22 cellular contexts compared by ENCODE assay signal in the genomic region with DNA sequence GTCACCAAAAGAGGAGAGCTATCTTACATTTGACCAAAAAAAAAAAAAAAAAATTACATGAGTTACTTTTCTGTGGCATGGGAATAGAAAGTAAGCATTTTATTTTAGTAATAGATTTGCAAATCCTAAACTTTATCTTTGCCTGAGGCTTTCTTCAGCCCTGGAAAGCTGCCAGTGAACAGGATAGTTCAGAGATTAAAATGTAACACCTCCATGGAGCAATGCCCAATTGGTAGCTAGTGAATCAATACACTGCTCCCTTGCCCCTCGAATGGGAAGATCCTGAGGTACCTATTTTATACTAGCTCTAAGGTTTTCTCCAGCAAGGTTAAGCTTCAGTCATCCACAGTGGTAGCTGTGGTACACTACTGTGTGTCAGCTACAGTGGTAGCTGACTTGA.
DNase-seq lines count a peak whose midpoint lies in the region; ATAC-seq and TF ChIP-seq lines count a peak whose summit lies in the region.
"Had no signal": no experiment of that assay in that cellular context is flagged by ENCODE, and none has a peak within 500 bp of the region (broad histone marks: within the 10 kb centered on the region; RNA-seq: fewer than 3 reads in every experiment).

No MANE protein-coding gene starts in this region.

- CTCF ChIA-PET in Calu3 (lab: Charles Lee), result interaction anchor here (0.5 to 1.1 kb wide), 7 partner anchors 12 to 804 kb away, joined by 3 to 7 read pairs (median 4); no protein-coding TSS in a partner anchor

- peaks cover 13% of the 10 kb centered on the region for H3K4me1 Mint-ChIP-seq in Calu3 (ENCODE audit: low read depth, unreplicated experiment)

- no peak for TF ChIP-seq CTCF in Calu3 (IDR thresholded peaks at IDR 0.05; ENCODE audit: unreplicated experiment)

- H3K36me3 Mint-ChIP-seq in Calu3 (ENCODE audit: insufficient read depth, unreplicated experiment), result no peaks in the 10 kb centered on the region

- no peak overlapping the region for H3K4me3 Mint-ChIP-seq in Calu3 (ENCODE audit: low read depth, unreplicated experiment)

- no peak for ATAC-seq in HG02981 (IDR thresholded peaks at IDR 0.05; ENCODE audit: unreplicated experiment)
- ATAC-seq: HCT116 had no signal

- H3K27me3 Mint-ChIP-seq in Calu3 (ENCODE audit: unreplicated experiment), result no peaks in the 10 kb centered on the region

- intact Hi-C loops in Calu3 (cut with micrococcal nuclease; ENCODE audit: unreplicated experiment), result no loop called here

- H3K27ac Mint-ChIP-seq in Calu3 (ENCODE audit: unreplicated experiment), result no peak overlapping the region

- H3K9me3 Mint-ChIP-seq in Calu3 (ENCODE audit: low read depth, unreplicated experiment), result no peaks in the 10 kb centered on the region

- DNase-seq in DMS 273 (lab: John Stamatoyannopoulos, UW; ENCODE audit: unreplicated experiment), result peak; percentile 11
- DNase-seq in DMS 273 treated with DMSO at 0.1 percent for 48 hours (lab: John Stamatoyannopoulos, UW), result no peak
- peak; percentile 45 for DNase-seq in Calu3
- DNase-seq in NCI-H69 (lab: John Stamatoyannopoulos, UW), result peak; percentile 40
- peak; percentile 40 for DNase-seq in mucosa of gallbladder (ENCODE audit: low spot score)
- DNase-seq in amygdala (lab: John Stamatoyannopoulos, UW), result no peak
- DNase-seq: BE2C, DMS79, EL, Kasumi-1, MG63, NCI-H1417, NCI-H1694, NCI-H2081, NCI-H2171 treated with DMSO at 0.1 percent for 48 hours, NCI-H345, NCI-H510A treated with DMSO at 0.1 percent for 48 hours, NCI-H748 treated with DMSO at 0.1 percent for 48 hours, Right ventricle myocardium superior, RPMI8226 had no signal

- no TSS peak for BruUV-seq in Calu3 (replicated peaks; lab: Mats Ljungman, UMichigan)

Comparison
In these comparisons a context has a peak if more than half of its experiments do, and no peak if none do; other contexts are left out.
1. DNase-seq: peak in DMS 273 (single experiment), Calu3 (single experiment), NCI-H69 (single experiment) and mucosa of gallbladder (single experiment); none in DMS 273 treated with DMSO at 0.1 percent for 48 hours (single experiment) and amygdala (0 of 56).